8 cellular contexts compared by ENCODE assay signal in genomic region chrX:71532078-71532752, GRCh38. TPM values are rescaled to one million over a fixed set of nuclear protein-coding genes. Genes with fewer than 3 reads are reported as not detected.
DNase-seq lines count a peak whose midpoint lies in the region; ATAC-seq, FAIRE-seq and TF ChIP-seq lines count a peak whose summit lies in the region.

No MANE protein-coding gene starts in this region.

- H3K4me2 ChIP-seq in SU-DHL-6 (ENCODE audit: low read depth, low read length, poor library complexity, severe bottlenecking) (peak overlapping the region; percentile 90), astrocyte (ENCODE audit: low read length) (peak overlapping the region; percentile 94)

- TF ChIP-seq CTCF in SU-DHL-6 (IDR thresholded peaks at IDR 0.05; ENCODE audit: insufficient read depth, low read length, poor library complexity, severe bottlenecking): no peak
- no peak for TF ChIP-seq CTCF in astrocyte (IDR thresholded peaks at IDR 0.05; ENCODE audit: insufficient read depth, low read depth, low read length)
- no peak for TF ChIP-seq CTCF in spleen (IDR thresholded peaks at IDR 0.05 in 8 of 11, conservative IDR thresholded peaks at IDR 0.05 in 3 of 11)

- 0 to 43% (median 1%) methylated on average over 25 of the region's 25 CpGs for WGBS in spleen, 5 donors

- H3K27me3 ChIP-seq in SU-DHL-6 (ENCODE audit: low read length): no peaks in the 10 kb centered on the region
- H3K27me3 ChIP-seq in astrocyte (ENCODE audit: insufficient read depth, low read length): no peaks in the 10 kb centered on the region
- no peaks in the 10 kb centered on the region for H3K27me3 ChIP-seq in spleen (replicated peaks in 1 of 7)

- FAIRE-seq in astrocyte (lab: Jason Lieb, UNC): peak; percentile 82

- peaks cover 4% of the 10 kb centered on the region; the same call in 1 of the 2 replicates for H3K36me3 ChIP-seq in SU-DHL-6 (ENCODE audit: low read length)
- H3K36me3 ChIP-seq in astrocyte (ENCODE audit: insufficient read depth, low read length): no peaks in the 10 kb centered on the region
- H3K36me3 ChIP-seq in spleen: peaks cover 0 to 4% (median 0%) of the 10 kb centered on the region in 6 donors

- no peak for TF ChIP-seq POLR2A in spleen (IDR thresholded peaks at IDR 0.05)

- peak overlapping the region; percentile 96 for H3K9ac ChIP-seq in SU-DHL-6 (ENCODE audit: low read length)
- H3K9ac ChIP-seq in astrocyte (ENCODE audit: low read length): peak overlapping the region; percentile 98

- intact Hi-C loops in spleen (cut with DNase I; ENCODE audit: low total_unique reads): no loop called here

- H4K20me1 ChIP-seq in SU-DHL-6 (ENCODE audit: low read depth, low read length) (peaks cover 17% of the 10 kb centered on the region), astrocyte (ENCODE audit: insufficient read depth, low read length) (peaks cover 27% of the 10 kb centered on the region)

- peaks cover 2% of the 10 kb centered on the region for H3K9me3 Mint-ChIP-seq in astrocyte (ENCODE audit: unreplicated experiment)

- peaks cover 3% of the 10 kb centered on the region for H3K27me3 Mint-ChIP-seq in astrocyte (ENCODE audit: low read depth, unreplicated experiment)

- H2AFZ ChIP-seq in SU-DHL-6 (ENCODE audit: low read depth, low read length, severe bottlenecking): peak overlapping the region; percentile 62
- H2AFZ ChIP-seq in astrocyte (ENCODE audit: low read depth, low read length): peak overlapping the region; percentile 42

- H3K36me3 Mint-ChIP-seq in astrocyte (ENCODE audit: low read depth, unreplicated experiment): no peaks in the 10 kb centered on the region

- DNase-seq in activated CD8-positive, alpha-beta memory T cell treated with anti-CD3 and anti-CD28 coated beads for 24 hours: peak; percentile 67
- DNase-seq in activated CD8-positive, alpha-beta memory T cell treated with anti-CD3 and anti-CD28 coated beads, Interleukin-2, amount 50 U/mL, for 48 hours: no peak
- DNase-seq in astrocyte (ENCODE audit: low read depth) (peak; percentile 74), spleen (no peak), 8988T (no peak)

- peak overlapping the region; percentile 99 for H3K4me3 Mint-ChIP-seq in astrocyte (ENCODE audit: unreplicated experiment)

- H3K9me2 ChIP-seq in SU-DHL-6 (replicated peaks; ENCODE audit: insufficient read depth, low read length): no peaks in the 10 kb centered on the region

- H3K27ac Mint-ChIP-seq in astrocyte (ENCODE audit: unreplicated experiment): peak overlapping the region; percentile 92

- H3K9me3 ChIP-seq in SU-DHL-6 (ENCODE audit: insufficient read depth, low read length): no peaks in the 10 kb centered on the region
- no peaks in the 10 kb centered on the region for H3K9me3 ChIP-seq in astrocyte (ENCODE audit: insufficient read depth, low read depth, low read length)
- H3K9me3 ChIP-seq in iPS-18c (ENCODE audit: control insufficient read depth, insufficient read depth, low read length): peaks cover 7% of the 10 kb centered on the region
- peaks cover 0 to 5% (median 0%) of the 10 kb centered on the region in 8 donors for H3K9me3 ChIP-seq in spleen

- peak overlapping the region; percentile 68 for H3K27ac ChIP-seq in SU-DHL-6 (ENCODE audit: low read depth, low read length)
- H3K27ac ChIP-seq in astrocyte (ENCODE audit: low read depth, low read length): peak overlapping the region; percentile 92
- peak overlapping the region; percentile 53 to 96 (median 94) for H3K27ac ChIP-seq in spleen

- no peaks in the 10 kb centered on the region for H3F3A ChIP-seq in SU-DHL-6 (ENCODE audit: insufficient read depth)

- H3K4me1 Mint-ChIP-seq in astrocyte (ENCODE audit: low read depth, unreplicated experiment): peaks cover 4% of the 10 kb centered on the region

- H3K4me3 ChIP-seq in SU-DHL-6 (ENCODE audit: insufficient read depth, low read length, poor library complexity, severe bottlenecking) (peak overlapping the region; percentile 55), astrocyte (ENCODE audit: insufficient read depth, low read depth, low read length) (peak overlapping the region; percentile 95), iPS-18c (ENCODE audit: insufficient read depth, low read depth, low read length) (peak overlapping the region; percentile 34), spleen (peak overlapping the region; percentile 1 to 78 (median 63))

- peaks cover 5% of the 10 kb centered on the region for H3K4me1 ChIP-seq in astrocyte (ENCODE audit: insufficient read depth, low read length)
- H3K4me1 ChIP-seq in spleen: peaks cover 0 to 32% (median 14%) of the 10 kb centered on the region in 6 donors

- H3K79me2 ChIP-seq in SU-DHL-6 (ENCODE audit: insufficient read depth, low read length) (peaks cover 43% of the 10 kb centered on the region), astrocyte (ENCODE audit: insufficient read depth, low read length) (peaks cover 43% of the 10 kb centered on the region)

- ATAC-seq in HG03521 (IDR thresholded peaks at IDR 0.05; ENCODE audit: unreplicated experiment): peak; percentile 5

RNA-seq across cellular contexts. Expression of gene OGT, which starts 0.7 kb away (rescaled TPM):
- 139 and 140 TPM in 2 replicates for total RNA-seq in astrocyte
- total RNA-seq in spleen: 100 to 1,000 TPM; 216 to 393 (median 242) TPM
- 100 to 1,000 TPM in 1 of 3 donors, 10 to 100 TPM in 2; 76.8 to 101 (median 87.3) TPM for polyA plus RNA-seq in spleen

RNA-seq across cellular contexts. Expression of gene GCNA, which starts 46.0 kb away (rescaled TPM):
- total RNA-seq in astrocyte (2.2 and 2.4 TPM in 2 replicates), spleen (10 to 100 TPM in 1 of 7 donors, 1 to 10 TPM in 6; 1.9 to 12.8 (median 4.4) TPM)
- 1 to 10 TPM; 1.8 to 2.4 (median 1.9) TPM for polyA plus RNA-seq in spleen

Comparison
In these comparisons a context has a peak if more than half of its experiments do, and no peak if none do; other contexts are left out.
1. DNase-seq: peak in activated CD8-positive, alpha-beta memory T cell treated with anti-CD3 and anti-CD28 coated beads for 24 hours (single experiment) and astrocyte (single experiment); none in activated CD8-positive, alpha-beta memory T cell treated with anti-CD3 and anti-CD28 coated beads, Interleukin-2, amount 50 U/mL, for 48 hours (single experiment), spleen (single experiment) and 8988T (single experiment).
2. H3K4me3 ChIP-seq: peak in every context shown above with its lines; median percentile 95 in astrocyte; 63 in spleen; 55 in SU-DHL-6; 34 in iPS-18c.
3. Peak in every context shown above with its lines, with median percentiles within 50 percentile points of each other: H3K27ac ChIP-seq.